In genomic region chrX:13029341-13029740, GRCh38 we compare ENCODE assay signal across 8 cellular contexts. TPM values are rescaled to one million over a fixed set of nuclear protein-coding genes. Genes with fewer than 3 reads are reported as not detected.
DNase-seq lines count a peak whose midpoint lies in the region; ATAC-seq and TF ChIP-seq lines count a peak whose summit lies in the region.

No MANE protein-coding gene starts in this region.

- H3K27ac ChIP-seq in VCaP = peak overlapping the region; percentile 68
- peak overlapping the region; percentile 85 for H3K27ac ChIP-seq in left ventricle myocardium inferior (replicated peaks)
- H3K27ac ChIP-seq in sigmoid colon = peak overlapping the region in 3 of 4 donors; percentile 10 to 35 (median 21)

- TF ChIP-seq EP300 in sigmoid colon (IDR thresholded peaks at IDR 0.05) = no peak

- no peak for ATAC-seq in GM18858 (IDR thresholded peaks at IDR 0.05; ENCODE audit: unreplicated experiment)

- H3K4me3 ChIP-seq in left ventricle myocardium inferior (no peak overlapping the region), sigmoid colon (no peak overlapping the region)

- TF ChIP-seq POLR2A in sigmoid colon (IDR thresholded peaks at IDR 0.05) = no peak

- H3K4me1 ChIP-seq in left ventricle myocardium inferior = peaks cover 23% of the 10 kb centered on the region
- peaks cover 0 to 16% (median 11%) of the 10 kb centered on the region in 4 donors for H3K4me1 ChIP-seq in sigmoid colon

- no peaks in the 10 kb centered on the region for H3K27me3 ChIP-seq in left ventricle myocardium inferior (ENCODE audit: low read depth)
- no peaks in the 10 kb centered on the region for H3K27me3 ChIP-seq in sigmoid colon

- peak; percentile 17 for DNase-seq in HCEC 1CT
- DNase-seq in left ventricle myocardium inferior = peak; percentile 59
- DNase-seq in sigmoid colon = no peak
- DNase-seq in effector CD4-positive, alpha-beta T cell = no peak
- DNase-seq in retina = no peak
- no peak for DNase-seq in NCI-H748 (lab: John Stamatoyannopoulos, UW; ENCODE audit: unreplicated experiment)

- no peaks in the 10 kb centered on the region for H3K36me3 ChIP-seq in left ventricle myocardium inferior
- H3K36me3 ChIP-seq in sigmoid colon = no peaks in the 10 kb centered on the region

- H3K9me3 ChIP-seq in left ventricle myocardium inferior (replicated peaks) (no peaks in the 10 kb centered on the region), sigmoid colon (no peaks in the 10 kb centered on the region)

- intact Hi-C loops in left ventricle myocardium inferior (cut with micrococcal nuclease) (no loop called here), sigmoid colon (cut with DNase I) (no loop called here)

- no peak for TF ChIP-seq CTCF in VCaP (conservative IDR thresholded peaks at IDR 0.05)
- TF ChIP-seq CTCF in left ventricle myocardium inferior (IDR thresholded peaks at IDR 0.05; ENCODE audit: borderline replicate concordance) = no peak
- TF ChIP-seq CTCF in sigmoid colon (IDR thresholded peaks at IDR 0.05) = no peak

- 1 to 11% methylated on average over 5 of the region's 5 CpGs for WGBS in sigmoid colon, 2 donors

RNA-seq across cellular contexts. Expression of gene FAM9C, which starts 15.1 kb away (rescaled TPM):
- total RNA-seq in left ventricle myocardium inferior (not detected), sigmoid colon (not detected)
- polyA plus RNA-seq in sigmoid colon = under 1 TPM in 1 of 3 donors, not detected in 2; 0.17 TPM

RNA-seq across cellular contexts. Expression of gene TMSB4X, which starts 54.4 kb away (rescaled TPM):
- total RNA-seq in left ventricle myocardium inferior (955 TPM), sigmoid colon (1,000 to 10,000 TPM; 1,233 to 1,969 (median 1,534) TPM)
- over 10,000 TPM; 11,980 to 20,488 (median 18,152) TPM for polyA plus RNA-seq in sigmoid colon

Comparison
In these comparisons a context has a peak if more than half of its experiments do, and no peak if none do; other contexts are left out.
1. DNase-seq: peak in HCEC 1CT (single experiment) and left ventricle myocardium inferior (single experiment); none in sigmoid colon (single experiment), effector CD4-positive, alpha-beta T cell (single experiment), retina (single experiment) and NCI-H748 (single experiment).
2. H3K27ac ChIP-seq: peak in every context shown above with its lines; median percentile 85 in left ventricle myocardium inferior; 68 in VCaP; 21 in sigmoid colon.